Comparison of ENCODE assay signal across 8 cellular contexts in the genomic region with DNA sequence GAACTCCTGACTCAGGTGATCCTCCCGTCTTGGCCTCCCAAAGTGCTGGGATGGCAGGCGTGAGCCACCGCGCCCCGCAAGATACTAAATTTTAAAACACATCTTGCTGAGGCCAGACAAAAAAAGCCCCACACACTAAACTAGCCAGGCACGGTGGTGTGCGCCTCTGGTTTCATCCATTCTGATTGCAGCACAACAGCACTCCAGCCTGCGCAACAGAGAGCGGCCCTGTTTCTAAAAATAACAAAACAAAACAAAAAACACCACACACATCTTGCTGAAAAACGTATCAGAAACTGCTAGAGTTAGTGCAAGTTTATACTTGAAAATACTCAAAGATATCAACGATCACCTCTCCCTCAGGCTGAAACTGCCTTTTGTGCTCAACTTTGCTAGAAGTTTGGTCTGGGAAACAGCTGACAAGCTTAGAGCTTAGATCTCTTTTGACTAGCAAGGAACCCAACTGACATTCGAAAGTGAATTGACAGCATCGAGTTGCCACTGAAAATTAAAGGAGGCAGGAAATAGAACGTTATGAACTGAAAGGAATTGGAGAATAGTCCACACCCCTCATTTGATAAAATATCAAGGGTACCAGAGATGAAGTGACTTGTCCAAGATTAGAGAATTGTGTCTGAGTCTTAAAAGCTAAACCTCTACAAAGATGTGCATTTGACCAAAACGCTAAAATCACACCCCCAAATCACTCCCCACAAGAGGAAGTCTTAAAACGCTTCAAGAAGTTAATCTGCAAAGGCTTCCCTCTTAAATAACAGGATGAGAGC. TPM values are rescaled to one million over a fixed set of nuclear protein-coding genes. Genes with fewer than 3 reads are reported as not detected.
DNase-seq lines count a peak whose midpoint lies in the region; ATAC-seq and TF ChIP-seq lines count a peak whose summit lies in the region.

No MANE protein-coding gene starts in this region.

- no peak for DNase-seq in RWPE2 (ENCODE audit: low spot score)
- no peak for DNase-seq in fibroblast of pulmonary artery (ENCODE audit: low read depth)
- no peak for DNase-seq in NCI-H2029 (lab: John Stamatoyannopoulos, UW)
- no peak for DNase-seq in DMS53 (lab: John Stamatoyannopoulos, UW)
- DNase-seq in ureter (ENCODE audit: low spot score): no peak

- no peaks in the 10 kb centered on the region for H3K27me3 ChIP-seq in RWPE2 (ENCODE audit: insufficient read depth, poor library complexity, severe bottlenecking)
- no peaks in the 10 kb centered on the region for H3K27me3 ChIP-seq in skeletal muscle satellite cell (ENCODE audit: control insufficient read depth, insufficient read depth, low read length)

- H3K9ac ChIP-seq in skeletal muscle satellite cell (ENCODE audit: low read depth, low read length): peak overlapping the region; percentile 99

- peak overlapping the region; percentile 81 for H3K4me2 ChIP-seq in skeletal muscle satellite cell (ENCODE audit: low read length)

- peak; percentile 31 for ATAC-seq in GM21723 (IDR thresholded peaks at IDR 0.05; ENCODE audit: unreplicated experiment)
- no peak for ATAC-seq in RWPE2 (ENCODE audit: low read depth)
- ATAC-seq in HG02678 (IDR thresholded peaks at IDR 0.05; ENCODE audit: unreplicated experiment): no peak

- H3K9me3 ChIP-seq in RWPE2 (ENCODE audit: severe bottlenecking) (no peaks in the 10 kb centered on the region), skeletal muscle satellite cell (replicated peaks; ENCODE audit: low read length) (no peaks in the 10 kb centered on the region)

- H3K27ac ChIP-seq in RWPE2 (ENCODE audit: poor library complexity, severe bottlenecking): peak overlapping the region; percentile 68

- TF ChIP-seq CTCF in RWPE2 (IDR thresholded peaks at IDR 0.05; ENCODE audit: poor library complexity, severe bottlenecking) (no peak), fibroblast of pulmonary artery (IDR thresholded peaks at IDR 0.05; ENCODE audit: low read length, missing control alignments) (no peak)

- H3K4me1 ChIP-seq in RWPE2 (ENCODE audit: insufficient read depth, poor library complexity, severe bottlenecking) (peaks cover 21% of the 10 kb centered on the region), skeletal muscle satellite cell (ENCODE audit: control insufficient read depth, insufficient read depth, low read length) (peaks cover 39% of the 10 kb centered on the region)

- H3K36me3 ChIP-seq in RWPE2 (ENCODE audit: low read depth) (peaks cover 41% of the 10 kb centered on the region), skeletal muscle satellite cell (ENCODE audit: insufficient read depth, low read length) (peaks cover 25% of the 10 kb centered on the region)

- peak overlapping the region; percentile 85 for H3K4me3 ChIP-seq in RWPE2 (ENCODE audit: severe bottlenecking)
- peak overlapping the region; percentile 83 for H3K4me3 ChIP-seq in fibroblast of pulmonary artery (replicated peaks; ENCODE audit: low read depth, low read length)
- H3K4me3 ChIP-seq in skeletal muscle satellite cell (ENCODE audit: low read length): peak overlapping the region; percentile 94

RNA-seq across cellular contexts. Expression of a gene that starts 0.9 kb away (rescaled TPM):
- 34.0 and 53.5 TPM in 2 replicates for total RNA-seq in skeletal muscle satellite cell (2012; rRNA removed)
- 49.6 TPM for total RNA-seq in ureter

RNA-seq across cellular contexts. Expression of a gene that starts 1.2 kb away (rescaled TPM):
- total RNA-seq in skeletal muscle satellite cell (2012; rRNA removed): 133 and 140 TPM in 2 replicates
- total RNA-seq in ureter: 382 TPM
